In the genomic region with DNA sequence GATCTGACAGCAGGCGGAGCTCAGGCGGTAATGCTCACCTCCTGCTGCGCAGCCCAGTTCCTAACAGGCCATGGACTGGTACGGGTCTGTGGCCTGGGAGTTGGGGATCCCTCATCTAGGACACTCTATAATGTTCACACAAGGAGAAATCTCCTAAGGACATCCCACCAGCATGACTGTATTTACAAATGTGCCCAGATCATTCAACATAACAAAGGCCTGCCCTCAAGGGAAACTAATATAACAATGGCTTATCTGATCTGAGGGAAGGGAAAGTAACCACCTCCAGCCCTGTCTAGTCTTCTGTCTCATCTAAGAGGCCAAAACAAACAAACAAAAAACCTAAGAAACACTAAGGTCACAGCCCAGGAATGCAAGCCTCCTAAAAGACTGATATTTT, we compare ENCODE assay signal across 18 cellular contexts.
DNase-seq lines count a peak whose midpoint lies in the region; ATAC-seq and TF ChIP-seq lines count a peak whose summit lies in the region.
"Had no signal": no experiment of that assay in that cellular context is flagged by ENCODE, and none has a peak within 500 bp of the region (broad histone marks: within the 10 kb centered on the region; RNA-seq: fewer than 3 reads in every experiment).

No MANE protein-coding gene starts in this region.

- POLR2A ChIA-PET in RWPE1 (lab: Yijun Ruan, JAX; ENCODE audit: low non-redundant PET): no interaction called here

- H3K4me1 ChIP-seq in HAP-1: peaks cover 48% of the 10 kb centered on the region
- H3K4me1 ChIP-seq: esophagus squamous epithelium had no signal

- CTCF ChIA-PET in RWPE1 (lab: Yijun Ruan, JAX): no interaction called here

- no peaks in the 10 kb centered on the region for H3K9me3 ChIP-seq in HAP-1
- H3K9me3 ChIP-seq: esophagus squamous epithelium, thoracic aorta had no signal

- peak; percentile 76 to 95 for DNase-seq in HAP-1 (ENCODE audit: low spot score in 2 of 2)
- peak; percentile 2 for DNase-seq in RWPE1 (ENCODE audit: low spot score)
- peak; percentile 36 for DNase-seq in fibroblast of mammary gland (ENCODE audit: low read depth)
- DNase-seq in posterior vena cava (ENCODE audit: low spot score): peak; percentile 56
- DNase-seq in SKM-1 treated with dmso at 0.1 percent for 144 hours (lab: John Stamatoyannopoulos, UW; ENCODE audit: unreplicated experiment): no peak
- no peak for DNase-seq in activated T-cell treated with anti-CD3 and anti-CD28 coated beads, Interleukin-2, amount 50 U/mL, for 72 hours
- DNase-seq: activated CD4-positive, alpha-beta T cell treated with anti-CD3 and anti-CD28 coated beads for 36 hours; CD8-positive, alpha-beta T cell; esophagus squamous epithelium; NCI-H1694 treated with DMSO at 0.1 percent for 48 hours; small intestine; SW 1271 had no signal

- H3K4me3 ChIP-seq in HAP-1 (no peak overlapping the region), fibroblast of mammary gland (ENCODE audit: control insufficient read depth, low read depth, low read length) (no peak overlapping the region)
- H3K4me3 ChIP-seq: esophagus squamous epithelium, thoracic aorta had no signal

- peaks cover 8% of the 10 kb centered on the region for H3K4me1 Mint-ChIP-seq in activated T-cell treated with anti-CD3 and anti-CD28 coated beads, Interleukin-2, amount 50 U/mL, for 72 hours (ENCODE audit: low read depth)

- intact Hi-C loops in posterior vena cava (cut with DNase I): no loop called here

- no peaks in the 10 kb centered on the region for H3K36me3 ChIP-seq in HAP-1 (replicated peaks)
- H3K36me3 ChIP-seq: esophagus squamous epithelium, thoracic aorta had no signal

- H3K36me3 Mint-ChIP-seq in activated T-cell treated with anti-CD3 and anti-CD28 coated beads, Interleukin-2, amount 50 U/mL, for 72 hours (ENCODE audit: insufficient read depth in 2 of 2): peaks cover 1 to 6% of the 10 kb centered on the region in 2 donors

- TF ChIP-seq CTCF in RWPE1 (conservative IDR thresholded peaks at IDR 0.05; ENCODE audit: low read depth) (no peak), fibroblast of mammary gland (conservative IDR thresholded peaks at IDR 0.05; ENCODE audit: control insufficient read depth, insufficient read depth, low read depth, low read length) (no peak)

- ATAC-seq in activated T-cell treated with anti-CD3 and anti-CD28 coated beads, Interleukin-2, amount 50 U/mL, for 72 hours (replicated peaks in 1 of 2): no peak
- ATAC-seq in HG02981 (IDR thresholded peaks at IDR 0.05; ENCODE audit: unreplicated experiment): no peak
- no peak for ATAC-seq in GM21825 (IDR thresholded peaks at IDR 0.05; ENCODE audit: unreplicated experiment)
- ATAC-seq: activated CD4-positive, alpha-beta T cell treated with anti-CD3 and anti-CD28 coated beads for 36 hours; CD8-positive, alpha-beta T cell; HepG2 had no signal

- no peak overlapping the region for H3K27ac ChIP-seq in RWPE1
- H3K27ac ChIP-seq: esophagus squamous epithelium, thoracic aorta had no signal

- no peak overlapping the region for H3K27ac Mint-ChIP-seq in activated T-cell treated with anti-CD3 and anti-CD28 coated beads, Interleukin-2, amount 50 U/mL, for 72 hours
- H3K27ac Mint-ChIP-seq: activated CD4-positive, alpha-beta T cell treated with anti-CD3 and anti-CD28 coated beads for 36 hours; activated T-helper 2 cell treated with anti-CD3 and anti-CD28 coated beads, Interferon-gamma antibody, Interleukin-2, Interleukin-4, amounts not matched to agents 10 μg/mL and 5 μg/mL and 100 μg/mL, durations not matched to agents 14 hours and 24 hours and 36 hours; CD8-positive, alpha-beta T cell had no signal

- no peak overlapping the region for H3K4me3 Mint-ChIP-seq in activated T-cell treated with anti-CD3 and anti-CD28 coated beads, Interleukin-2, amount 50 U/mL, for 72 hours
- H3K4me3 Mint-ChIP-seq: activated CD4-positive, alpha-beta T cell treated with anti-CD3 and anti-CD28 coated beads for 36 hours; CD8-positive, alpha-beta T cell; central memory CD8-positive, alpha-beta T cell had no signal

- in situ Hi-C loops in HAP-1 (cut with MboI; ENCODE audit: low sequenced_read_pairs): no loop called here

- H3K27me3 ChIP-seq in HAP-1 (ENCODE audit: low read depth): no peaks in the 10 kb centered on the region
- H3K27me3 ChIP-seq: esophagus squamous epithelium had no signal

- no peaks in the 10 kb centered on the region for H3K27me3 Mint-ChIP-seq in activated T-cell treated with anti-CD3 and anti-CD28 coated beads, Interleukin-2, amount 50 U/mL, for 72 hours (ENCODE audit: low read depth)
- H3K27me3 Mint-ChIP-seq: activated CD4-positive, alpha-beta T cell treated with anti-CD3 and anti-CD28 coated beads for 36 hours; central memory CD8-positive, alpha-beta T cell had no signal

- no peaks in the 10 kb centered on the region for H3K9me3 Mint-ChIP-seq in activated T-cell treated with anti-CD3 and anti-CD28 coated beads, Interleukin-2, amount 50 U/mL, for 72 hours
- H3K9me3 Mint-ChIP-seq: CD8-positive, alpha-beta T cell; central memory CD8-positive, alpha-beta T cell had no signal

Comparison
In these comparisons a context has a peak if more than half of its experiments do, and no peak if none do; other contexts are left out.
1. DNase-seq: peak in HAP-1 (2 of 2), RWPE1 (single experiment), fibroblast of mammary gland (single experiment) and posterior vena cava (single experiment); none in SKM-1 treated with dmso at 0.1 percent for 144 hours (single experiment) and activated T-cell treated with anti-CD3 and anti-CD28 coated beads, Interleukin-2, amount 50 U/mL, for 72 hours (0 of 2).